Comparison of ENCODE assay signal across 17 cellular contexts in genomic region chrX:124504106-124504983, GRCh38.
DNase-seq lines count a peak whose midpoint lies in the region; ATAC-seq, FAIRE-seq and TF ChIP-seq lines count a peak whose summit lies in the region.
"Had no signal": no experiment of that assay in that cellular context is flagged by ENCODE, and none has a peak within 500 bp of the region (broad histone marks: within the 10 kb centered on the region; RNA-seq: fewer than 3 reads in every experiment).

No MANE protein-coding gene starts in this region.

- no peak overlapping the region for H3K27ac Mint-ChIP-seq in endothelial cell (ENCODE audit: unreplicated experiment)
- H3K27ac Mint-ChIP-seq: activated naive CD8-positive, alpha-beta T cell treated with anti-CD3 and anti-CD28 coated beads for 36 hours had no signal

- no peaks in the 10 kb centered on the region for H3K36me3 Mint-ChIP-seq in endothelial cell (ENCODE audit: low read depth, unreplicated experiment)
- H3K36me3 Mint-ChIP-seq: activated naive CD8-positive, alpha-beta T cell treated with anti-CD3 and anti-CD28 coated beads for 36 hours had no signal

- peaks cover 3% of the 10 kb centered on the region for H3K27me3 Mint-ChIP-seq in endothelial cell (ENCODE audit: unreplicated experiment)
- H3K27me3 Mint-ChIP-seq: activated naive CD8-positive, alpha-beta T cell treated with anti-CD3 and anti-CD28 coated beads for 36 hours had no signal

- TF ChIP-seq CTCF in A549 (IDR thresholded peaks at IDR 0.05): no peak
- no peak for TF ChIP-seq CTCF in endothelial cell (IDR thresholded peaks at IDR 0.05; ENCODE audit: unreplicated experiment)
- no peak for TF ChIP-seq CTCF in heart right ventricle (IDR thresholded peaks at IDR 0.05)

- no peak for TF ChIP-seq EP300 in A549 (IDR thresholded peaks at IDR 0.05)

- no peak for TF ChIP-seq RAD21 in A549 (conservative IDR thresholded peaks at IDR 0.05 in 1 of 2, IDR thresholded peaks at IDR 0.05 in 1 of 2)

- H3K4me1 ChIP-seq in A549 (no peaks in the 10 kb centered on the region), heart right ventricle (no peaks in the 10 kb centered on the region)
- H3K4me1 ChIP-seq: Peyer's patch had no signal

- H3K27ac ChIP-seq in A549 (no peak overlapping the region), heart right ventricle (no peak overlapping the region)
- H3K27ac ChIP-seq: Peyer's patch had no signal

- H3K4me1 Mint-ChIP-seq in endothelial cell (ENCODE audit: unreplicated experiment): no peaks in the 10 kb centered on the region

- peak; percentile 32 for FAIRE-seq in A549 (lab: Jason Lieb, UNC)
- FAIRE-seq: frontal cortex had no signal

- TF ChIP-seq POLR2A in A549 (IDR thresholded peaks at IDR 0.05; ENCODE audit: low read length): no peak

- DNase-seq in A549 (ENCODE audit: low read depth in 1 of 2, low spot score in 1 of 2) (no peak), DMS114 treated with DMSO at 0.1 percent for 48 hours (lab: John Stamatoyannopoulos, UW; ENCODE audit: unreplicated experiment) (no peak), endothelial cell (ENCODE audit: low spot score) (no peak), heart right ventricle (no peak), NCI-H1092 (lab: John Stamatoyannopoulos, UW) (no peak)
- DNase-seq: 8988T; activated CD8-positive, alpha-beta memory T cell treated with anti-CD3 and anti-CD28 coated beads for 24 hours; activated naive CD8-positive, alpha-beta T cell treated with anti-CD3 and anti-CD28 coated beads for 36 hours; cortex of kidney; NCI-H226; Peyer's patch; right cardiac atrium; substantia nigra had no signal

- H3K36me3 ChIP-seq in heart right ventricle: no peaks in the 10 kb centered on the region
- H3K36me3 ChIP-seq: Peyer's patch had no signal

- POLR2A ChIA-PET in A549 (lab: Yijun Ruan, JAX): no interaction called here

- no peak overlapping the region for H3K4me3 Mint-ChIP-seq in endothelial cell (ENCODE audit: unreplicated experiment)
- H3K4me3 Mint-ChIP-seq: activated naive CD8-positive, alpha-beta T cell treated with anti-CD3 and anti-CD28 coated beads for 36 hours had no signal

- H3K27me3 ChIP-seq in heart right ventricle: peaks cover 0 to 8% (median 0%) of the 10 kb centered on the region in 7 donors
- H3K27me3 ChIP-seq: Peyer's patch had no signal

- intact Hi-C loops in heart right ventricle (cut with DNase I): no loop called here

- H3K9me3 Mint-ChIP-seq in endothelial cell (ENCODE audit: unreplicated experiment): no peaks in the 10 kb centered on the region
- H3K9me3 Mint-ChIP-seq: activated naive CD8-positive, alpha-beta T cell treated with anti-CD3 and anti-CD28 coated beads for 36 hours had no signal

- no peak overlapping the region for H3K4me2 ChIP-seq in A549

- H3K9me3 ChIP-seq in A549 (no peaks in the 10 kb centered on the region), heart right ventricle (no peaks in the 10 kb centered on the region)
- H3K9me3 ChIP-seq: Peyer's patch had no signal

- no peak for ATAC-seq in A549
- ATAC-seq in GM19025 (IDR thresholded peaks at IDR 0.05; ENCODE audit: low read depth, unreplicated experiment): peak; percentile 85
- peak; percentile 85 for ATAC-seq in HG02571 (IDR thresholded peaks at IDR 0.05; ENCODE audit: unreplicated experiment)
- ATAC-seq in HG03378 (IDR thresholded peaks at IDR 0.05; ENCODE audit: unreplicated experiment): peak; percentile 94
- no peak for ATAC-seq in heart right ventricle
- ATAC-seq: right cardiac atrium had no signal

- H3K4me3 ChIP-seq in A549: no peak overlapping the region
- no peak overlapping the region for H3K4me3 ChIP-seq in heart right ventricle
- H3K4me3 ChIP-seq: Peyer's patch had no signal

- 3% methylated on average over 7 of the region's 7 CpGs for WGBS in A549 (ENCODE audit: missing lambda C conversion rate)
- 63 to 66% methylated on average over 7 of the region's 7 CpGs for WGBS in heart right ventricle, 2 donors

- CTCF ChIA-PET in A549 (lab: Yijun Ruan, JAX): interaction anchor here (0.6 kb wide), 1 partner anchor 371 kb away, joined by 3 read pairs; no protein-coding TSS in a partner anchor

TF ChIP-seq in A549, 52 proteins besides CTCF, POLR2A, EP300 and RAD21:
- TF ChIP-seq MAFK (IDR thresholded peaks at IDR 0.05; ENCODE audit: partially characterized antibody) (no peak), KDM1A (IDR thresholded peaks at IDR 0.05; ENCODE audit: low read depth) (no peak), FOSL2 (IDR thresholded peaks at IDR 0.05) (no peak), FOSL2 (CRISPR knock-in tag; IDR thresholded peaks at IDR 0.05) (no peak), SREBF2 (IDR thresholded peaks at IDR 0.05) (no peak), NR3C1 (IDR thresholded peaks at IDR 0.05) (no peak), EHMT2 (IDR thresholded peaks at IDR 0.05; ENCODE audit: low read depth) (no peak)
TF ChIP-seq in A549: peak in this region for 0.

Comparison
In these comparisons a context has a peak if more than half of its experiments do, and no peak if none do; other contexts are left out.
1. ATAC-seq: peak in GM19025 (single experiment), HG02571 (single experiment) and HG03378 (single experiment); none in A549 (0 of 2) and heart right ventricle (0 of 8).